Comparison of ENCODE assay signal across 8 cellular contexts in genomic region chr2:231557571-231558217, GRCh38. TPM values are rescaled to one million over a fixed set of nuclear protein-coding genes. Genes with fewer than 3 reads are reported as not detected.
DNase-seq lines count a peak whose midpoint lies in the region; ATAC-seq, FAIRE-seq and TF ChIP-seq lines count a peak whose summit lies in the region.

No MANE protein-coding gene starts in this region.

- TF ChIP-seq CTCF in AG04450 (IDR thresholded peaks at IDR 0.05; ENCODE audit: low read depth, low read length), result peak; percentile 82

- no peaks in the 10 kb centered on the region for H3K9me3 ChIP-seq in AG04450 (ENCODE audit: control insufficient read depth, insufficient read depth, low read length)

- peak; percentile 68 for DNase-seq in AG04450 (ENCODE audit: low read depth, low spot score)
- peak; percentile 77 for DNase-seq in GM18507 (ENCODE audit: extremely low spot score, insufficient read length, low read depth)
- peak; percentile 60 for DNase-seq in NCI-H69 (lab: John Stamatoyannopoulos, UW)
- peak; percentile 7 to 55 for DNase-seq in activated CD4-positive, alpha-beta T cell treated with anti-CD3 and anti-CD28 coated beads, Interleukin-2, amount 50 U/mL, for 24 hours (ENCODE audit: low read depth in 1 of 2, low spot score in 1 of 2)
- peak; percentile 41 for DNase-seq in effector CD4-positive, alpha-beta T cell
- peak; percentile 78 to 89 for DNase-seq in lung microvascular endothelial cell (ENCODE audit: low read depth in 2 of 2)
- DNase-seq in stimulated activated CD8-positive, alpha-beta memory T cell treated with anti-CD3 and anti-CD28 coated beads, Interleukin-4, amount 100 ng/mL, for 4 hours (ENCODE audit: low read depth in 2 of 2, low spot score in 1 of 2), result peak; percentile 15 to 27

- H3K27me3 ChIP-seq in AG04450 (ENCODE audit: control insufficient read depth, insufficient read depth, low read length), result no peaks in the 10 kb centered on the region

- FAIRE-seq in GM18507 (lab: Jason Lieb, UNC), result peak; percentile 92

- peak; percentile 78 for ATAC-seq in HG03175 (IDR thresholded peaks at IDR 0.05; ENCODE audit: unreplicated experiment)

- POLR2A ChIA-PET in AG04450 (lab: Yijun Ruan, JAX), result no interaction called here

- CTCF ChIA-PET in AG04450 (lab: Charles Lee), result interaction anchor here (0.6 to 7.7 kb wide), 27 partner anchors 8 to 93 kb away, joined by 3 to 87 read pairs (median 4); partner anchors contain the start of genes NCL and NMUR1

- H3K27ac ChIP-seq in AG04450 (ENCODE audit: low read depth, low read length), result no peak overlapping the region

- no peak overlapping the region for H3K4me3 ChIP-seq in AG04450 (ENCODE audit: low read depth, low read length)

RNA-seq across cellular contexts. Expression of gene NMUR1, which starts 27.4 kb away (rescaled TPM):
- polyA plus RNA-seq in AG04450 (2011; rRNA removed), result not detected in 2 replicates
- polyA minus RNA-seq in AG04450 (2011; rRNA and poly(A)+ RNA removed), result not detected in 2 replicates
- total RNA-seq in lung microvascular endothelial cell, result not detected in 2 replicates

RNA-seq across cellular contexts. Expression of gene TEX44, which starts 35.0 kb away (rescaled TPM):
- polyA plus RNA-seq in AG04450 (2011; rRNA removed), result not detected in 2 replicates
- not detected in 2 replicates for polyA minus RNA-seq in AG04450 (2011; rRNA and poly(A)+ RNA removed)
- not detected in 2 replicates for total RNA-seq in lung microvascular endothelial cell

Comparison
In these comparisons a context has a peak if more than half of its experiments do, and no peak if none do; other contexts are left out.
1. DNase-seq: peak in every context shown above with its lines; median percentile 84 in lung microvascular endothelial cell; 77 in GM18507; 68 in AG04450; 60 in NCI-H69; 41 in effector CD4-positive, alpha-beta T cell; 31 in activated CD4-positive, alpha-beta T cell treated with anti-CD3 and anti-CD28 coated beads, Interleukin-2, amount 50 U/mL, for 24 hours; 21 in stimulated activated CD8-positive, alpha-beta memory T cell treated with anti-CD3 and anti-CD28 coated beads, Interleukin-4, amount 100 ng/mL, for 4 hours.